8 cellular contexts compared by ENCODE assay signal in the genomic region with DNA sequence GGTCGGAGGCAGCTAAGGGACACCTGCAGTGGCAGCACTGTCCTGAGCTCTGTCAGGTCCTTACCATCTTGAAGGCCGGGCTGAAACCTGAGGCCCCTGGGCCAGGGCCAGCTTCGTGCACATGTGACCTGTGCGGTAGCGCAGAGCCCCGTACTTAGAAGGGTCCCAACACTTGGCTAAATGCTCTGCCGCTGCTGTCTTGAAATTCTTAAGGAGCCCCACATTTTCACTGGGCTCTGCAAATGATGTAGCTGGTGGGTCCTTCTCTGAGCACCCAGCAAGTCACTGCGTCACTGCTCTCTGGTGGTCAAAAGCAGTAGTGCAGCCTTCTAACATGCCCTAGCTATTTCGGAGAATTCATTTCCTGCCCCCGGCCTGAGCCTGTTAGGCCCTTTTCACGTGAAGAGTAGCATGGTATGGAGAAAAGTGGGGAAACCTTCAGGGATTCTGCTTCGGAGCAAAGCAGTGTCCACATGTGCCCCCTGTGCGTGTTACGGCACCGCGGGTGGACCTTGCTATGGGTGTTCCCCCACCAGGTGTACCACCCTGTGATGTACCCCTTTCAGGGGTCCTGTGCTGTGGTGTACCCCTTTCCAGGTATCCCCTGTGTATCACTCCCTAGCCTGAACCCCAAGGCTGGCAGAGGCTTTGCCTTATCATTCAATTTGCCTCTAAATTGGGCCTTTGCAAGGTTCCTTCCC.
A peak's percentile ranks its signal among the peaks of the same experiment; 100 is the strongest.
DNase-seq lines count a peak whose midpoint lies in the region; ATAC-seq, FAIRE-seq and TF ChIP-seq lines count a peak whose summit lies in the region.

No MANE protein-coding gene starts in this region.

- H3K9me3 ChIP-seq in SK-N-SH = no peaks in the 10 kb centered on the region
- H3K9me3 ChIP-seq in heart right ventricle = no peaks in the 10 kb centered on the region
- H3K9me3 ChIP-seq in uterus = no peaks in the 10 kb centered on the region

- H3K9me3 Mint-ChIP-seq in activated naive CD4-positive, alpha-beta T cell treated with anti-CD3 and anti-CD28 coated beads, Interleukin-2, amount 50 U/mL, for 72 hours = no peaks in the 10 kb centered on the region
- H3K9me3 Mint-ChIP-seq in progenitor cell of endocrine pancreas (ENCODE audit: low read depth) = no peaks in the 10 kb centered on the region

- WGBS in SK-N-SH (ENCODE audit: low lambda C conversion rate) = 30% methylated on average over 12 of the region's 16 CpGs
- WGBS in heart right ventricle, 2 donors = 22 to 23% methylated on average over 16 of the region's 16 CpGs

- intact Hi-C loops in heart right ventricle (cut with DNase I) = loop anchor here (1.0 to 10.0 kb wide), 8 partner anchors 81 to 327 kb away; partner anchors contain the start of gene TMEM266 (in 8 of the 10)
- intact Hi-C loops in uterus (cut with DNase I; ENCODE audit: low total_unique reads) = no loop called here

- H3K9me2 ChIP-seq in SK-N-SH = no peaks in the 10 kb centered on the region

- TF ChIP-seq EP300 in SK-N-SH (IDR thresholded peaks at IDR 0.05; ENCODE audit: borderline replicate concordance in 1 of 2, low read depth in 1 of 2, low read length in 1 of 2) = no peak

- peak; percentile 76 for FAIRE-seq in GM18507 (lab: Jason Lieb, UNC)

- H3K79me2 ChIP-seq in SK-N-SH (ENCODE audit: insufficient read depth) = no peaks in the 10 kb centered on the region

- H3K9ac ChIP-seq in SK-N-SH = no peak overlapping the region

- no peaks in the 10 kb centered on the region for H3K4me1 Mint-ChIP-seq in progenitor cell of endocrine pancreas (ENCODE audit: low read depth)

- H3K27ac Mint-ChIP-seq in activated naive CD4-positive, alpha-beta T cell treated with anti-CD3 and anti-CD28 coated beads, Interleukin-2, amount 50 U/mL, for 72 hours = no peak overlapping the region
- H3K27ac Mint-ChIP-seq in progenitor cell of endocrine pancreas = no peak overlapping the region

- peak; percentile 89 for TF ChIP-seq RAD21 in SK-N-SH (IDR thresholded peaks at IDR 0.05; ENCODE audit: low read length)

- TF ChIP-seq CTCF in SK-N-SH (IDR thresholded peaks at IDR 0.05) (peak; percentile 83), heart right ventricle (IDR thresholded peaks at IDR 0.05) (peak; percentile 87 to 93 (median 90)), progenitor cell of endocrine pancreas (IDR thresholded peaks at IDR 0.05; ENCODE audit: unreplicated experiment) (peak; percentile 86), uterus (IDR thresholded peaks at IDR 0.05) (peak; percentile 61 to 78 (median 75))

- H3K27me3 ChIP-seq in SK-N-SH (ENCODE audit: insufficient read depth) = peaks cover 2% of the 10 kb centered on the region; the same call in 1 of the 2 replicates
- H3K27me3 ChIP-seq in heart right ventricle = peaks cover 0 to 9% (median under 1%) of the 10 kb centered on the region in 7 donors
- H3K27me3 ChIP-seq in uterus = no peaks in the 10 kb centered on the region

- no peaks in the 10 kb centered on the region for H3F3A ChIP-seq in SK-N-SH (replicated peaks; ENCODE audit: insufficient read depth)

- no peak overlapping the region for H3K4me3 Mint-ChIP-seq in progenitor cell of endocrine pancreas (ENCODE audit: low read depth)

- no peaks in the 10 kb centered on the region for H3K36me3 Mint-ChIP-seq in activated naive CD4-positive, alpha-beta T cell treated with anti-CD3 and anti-CD28 coated beads, Interleukin-2, amount 50 U/mL, for 72 hours
- no peaks in the 10 kb centered on the region for H3K36me3 Mint-ChIP-seq in progenitor cell of endocrine pancreas (ENCODE audit: insufficient read depth)

- no peak overlapping the region for H3K4me2 ChIP-seq in SK-N-SH

- H3K4me3 ChIP-seq in SK-N-SH (ENCODE audit: low read depth in 2 of 2, low read length in 1 of 2) = peak overlapping the region in 1 of 2 experiments; percentile 46; a peak in 1 of 4 replicates
- peak overlapping the region in 6 of 10 donors; percentile 2 to 32 (median 29) for H3K4me3 ChIP-seq in heart right ventricle
- H3K4me3 ChIP-seq in uterus = peak overlapping the region in 1 of 2 donors; percentile 1

- no peak overlapping the region for H3K27ac ChIP-seq in SK-N-SH (ENCODE audit: low read depth in 2 of 2, low read length in 1 of 2)
- H3K27ac ChIP-seq in heart right ventricle = peak overlapping the region in 2 of 10 donors; percentile 29 to 49
- H3K27ac ChIP-seq in uterus = no peak overlapping the region

- H3K36me3 ChIP-seq in SK-N-SH (replicated peaks in 1 of 2; ENCODE audit: control insufficient read depth in 1 of 2, insufficient read depth in 2 of 2, low read length in 1 of 2) (no peaks in the 10 kb centered on the region), heart right ventricle (no peaks in the 10 kb centered on the region), uterus (no peaks in the 10 kb centered on the region)

- peak; percentile 78 to 85 for ATAC-seq in activated naive CD4-positive, alpha-beta T cell treated with anti-CD3 and anti-CD28 coated beads, Interleukin-2, amount 50 U/mL, for 72 hours
- ATAC-seq in heart right ventricle = peak; percentile 74 to 89 (median 84)

- peaks cover 0 to 2% of the 10 kb centered on the region in 2 experiments; a peak in 1 of 4 replicates for H3K4me1 ChIP-seq in SK-N-SH (ENCODE audit: control insufficient read depth in 1 of 2, insufficient read depth in 2 of 2, low read depth in 1 of 2, low read length in 1 of 2)
- peaks cover 0 to 20% (median 14%) of the 10 kb centered on the region in 9 donors for H3K4me1 ChIP-seq in heart right ventricle
- H3K4me1 ChIP-seq in uterus = no peaks in the 10 kb centered on the region

- POLR2A ChIA-PET in SK-N-SH (lab: Yijun Ruan, JAX) = interaction anchor here (0.7 to 1.3 kb wide), 2 partner anchors 79 to 329 kb away, joined by 3 to 5 read pairs; partner anchors contain the start of gene TMEM266

- CTCF ChIA-PET in SK-N-SH (lab: Yijun Ruan, JAX) = interaction anchor here (0.6 to 19.6 kb wide), 49 partner anchors 11 to 867 kb away, joined by 3 to 322 read pairs (median 4); partner anchors contain the start of genes FBXO22, NRG4 and TMEM266

- no peak overlapping the region for H2AFZ ChIP-seq in SK-N-SH (ENCODE audit: low read depth)

- H4K20me1 ChIP-seq in SK-N-SH (ENCODE audit: insufficient read depth) = no peaks in the 10 kb centered on the region

- TF ChIP-seq POLR2A in uterus (IDR thresholded peaks at IDR 0.05) = no peak

- peak; percentile 89 for DNase-seq in AG08395 (ENCODE audit: low spot score)
- DNase-seq in GM18507 (ENCODE audit: extremely low spot score, insufficient read length, low read depth) = peak; percentile 69
- peak; percentile 83 for DNase-seq in Kasumi-1 (lab: John Stamatoyannopoulos, UW)
- peak; percentile 81 for DNase-seq in SK-N-SH
- DNase-seq in activated naive CD4-positive, alpha-beta T cell treated with anti-CD3 and anti-CD28 coated beads, Interleukin-2, amount 50 U/mL, for 72 hours (ENCODE audit: low spot score in 2 of 2) = peak in 1 of 2 donors; percentile 82
- DNase-seq in heart right ventricle = peak in 1 of 2 donors; percentile 74
- DNase-seq in progenitor cell of endocrine pancreas (ENCODE audit: low spot score, unreplicated experiment) = peak; percentile 63
- DNase-seq in uterus = peak; percentile 45 to 53

- H3K27me3 Mint-ChIP-seq in progenitor cell of endocrine pancreas = peaks cover 46% of the 10 kb centered on the region

TF ChIP-seq in SK-N-SH, 30 proteins besides CTCF, POLR2A, EP300 and RAD21:
- TF ChIP-seq YY1 (IDR thresholded peaks at IDR 0.05; ENCODE audit: low read depth) (no peak), SMC3 (IDR thresholded peaks at IDR 0.05; ENCODE audit: low read depth, low read length) (peak; percentile 93)
- TF ChIP-seq, protein P1, sequence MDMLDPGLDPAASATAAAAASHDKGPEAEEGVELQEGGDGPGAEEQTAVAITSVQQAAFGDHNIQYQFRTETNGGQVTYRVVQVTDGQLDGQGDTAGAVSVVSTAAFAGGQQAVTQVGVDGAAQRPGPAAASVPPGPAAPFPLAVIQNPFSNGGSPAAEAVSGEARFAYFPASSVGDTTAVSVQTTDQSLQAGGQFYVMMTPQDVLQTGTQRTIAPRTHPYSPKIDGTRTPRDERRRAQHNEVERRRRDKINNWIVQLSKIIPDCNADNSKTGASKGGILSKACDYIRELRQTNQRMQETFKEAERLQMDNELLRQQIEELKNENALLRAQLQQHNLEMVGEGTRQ (IDR thresholded peaks at IDR 0.05; ENCODE audit: borderline replicate concordance, low read depth, low read length) = no peak
TF ChIP-seq in SK-N-SH: peak in this region for 1.
